ENCODE assay signal across 16 cellular contexts in genomic region chr2:55017428-55017827, GRCh38. TPM values are rescaled to one million over a fixed set of nuclear protein-coding genes. Genes with fewer than 3 reads are reported as not detected.
DNase-seq lines count a peak whose midpoint lies in the region; ATAC-seq and TF ChIP-seq lines count a peak whose summit lies in the region.
"Had no signal": no experiment of that assay in that cellular context is flagged by ENCODE, and none has a peak within 500 bp of the region (broad histone marks: within the 10 kb centered on the region; RNA-seq: fewer than 3 reads in every experiment).

No MANE protein-coding gene starts in this region.

- H3K9me3 ChIP-seq in BLaER1 treated with 17β-estradiol and CSF1 and Interleukin-3, amounts not matched to agents 10 nM and 100 nM (replicated peaks in 1 of 11), result peaks cover 0 to 43% (median 23%) of the 10 kb centered on the region in 11 experiments; a peak in 15 of 22 replicates
- no peaks in the 10 kb centered on the region for H3K9me3 ChIP-seq in RWPE2 (ENCODE audit: severe bottlenecking)
- H3K9me3 ChIP-seq: BE2C had no signal

- no peaks in the 10 kb centered on the region for H3K27me3 ChIP-seq in BLaER1 treated with 17β-estradiol and CSF1 and Interleukin-3, amounts not matched to agents 10 nM and 100 nM
- H3K27me3 ChIP-seq in GM23338 (ENCODE audit: insufficient read depth) (no peaks in the 10 kb centered on the region), RWPE2 (ENCODE audit: insufficient read depth, poor library complexity, severe bottlenecking) (no peaks in the 10 kb centered on the region)
- H3K27me3 ChIP-seq: BE2C had no signal

- H3K4me1 Mint-ChIP-seq in GM23338 (peaks cover 62% of the 10 kb centered on the region), memory B cell (peaks cover 25% of the 10 kb centered on the region)
- peaks cover 7% of the 10 kb centered on the region for H3K4me1 Mint-ChIP-seq in activated naive CD4-positive, alpha-beta T cell treated with anti-CD3 and anti-CD28 coated beads, Interleukin-2, amount 10 ng/mL, durations not matched to agents 7 days and 5 days

- H3K4me1 ChIP-seq in BLaER1 treated with 17β-estradiol and CSF1 and Interleukin-3, amounts not matched to agents 10 nM and 100 nM, result peaks cover 43 to 98% (median 73%) of the 10 kb centered on the region in 10 experiments
- peaks cover 64% of the 10 kb centered on the region for H3K4me1 ChIP-seq in GM23338 (ENCODE audit: insufficient read depth)
- H3K4me1 ChIP-seq in RWPE2 (ENCODE audit: insufficient read depth, poor library complexity, severe bottlenecking), result peaks cover 76% of the 10 kb centered on the region
- H3K4me1 ChIP-seq: BE2C had no signal

- H3K4me2 ChIP-seq in BLaER1 treated with 17β-estradiol and CSF1 and Interleukin-3, amounts not matched to agents 10 nM and 100 nM, result peak overlapping the region in 7 of 11 experiments; percentile 49 to 92 (median 81); a peak in 14 of 22 replicates
- 0 out of 2 replicates have a peak overlapping the region, but pooled peaks have one; percentile 10 for H3K4me2 ChIP-seq in GM23338

- no peaks in the 10 kb centered on the region for H3K9me2 ChIP-seq in GM23338 (ENCODE audit: insufficient read depth)

- H3K4me3 ChIP-seq in BLaER1 treated with 17β-estradiol and CSF1 and Interleukin-3, amounts not matched to agents 10 nM and 100 nM, result no peak overlapping the region
- H3K4me3 ChIP-seq in GM23338, result no peak overlapping the region
- no peak overlapping the region for H3K4me3 ChIP-seq in RWPE2 (ENCODE audit: severe bottlenecking)

- peak overlapping the region in 10 of 11 experiments; percentile 74 to 96 (median 90); a peak in 18 of 22 replicates for H3K27ac ChIP-seq in BLaER1 treated with 17β-estradiol and CSF1 and Interleukin-3, amounts not matched to agents 10 nM and 100 nM
- no peak overlapping the region for H3K27ac ChIP-seq in GM23338 (ENCODE audit: low read depth)
- H3K27ac ChIP-seq in RWPE2 (ENCODE audit: poor library complexity, severe bottlenecking), result peak overlapping the region; percentile 63

- H3K27ac Mint-ChIP-seq in GM23338 (no peak overlapping the region), memory B cell (peak overlapping the region; percentile 77)
- H3K27ac Mint-ChIP-seq in activated naive CD4-positive, alpha-beta T cell treated with anti-CD3 and anti-CD28 coated beads, Interleukin-2, amount 10 ng/mL, durations not matched to agents 7 days and 5 days, result no peak overlapping the region
- H3K27ac Mint-ChIP-seq: CD4-positive, alpha-beta memory T cell had no signal

- H3K9ac ChIP-seq in BLaER1 treated with 17β-estradiol and CSF1 and Interleukin-3, amounts not matched to agents 10 nM and 100 nM, result peak overlapping the region in 2 of 11 experiments; percentile 63 to 76; a peak in 2 of 22 replicates

- no peak for TF ChIP-seq CTCF in GM23338 (conservative IDR thresholded peaks at IDR 0.05; ENCODE audit: low read depth in 2 of 2)
- TF ChIP-seq CTCF in RWPE2 (IDR thresholded peaks at IDR 0.05; ENCODE audit: poor library complexity, severe bottlenecking), result no peak

- H3K27me3 Mint-ChIP-seq in GM23338 (ENCODE audit: insufficient read depth, low read depth, poor library complexity) (peaks cover 4% of the 10 kb centered on the region), memory B cell (no peaks in the 10 kb centered on the region)
- H3K27me3 Mint-ChIP-seq in activated naive CD4-positive, alpha-beta T cell treated with anti-CD3 and anti-CD28 coated beads, Interleukin-2, amount 10 ng/mL, durations not matched to agents 7 days and 5 days, result no peaks in the 10 kb centered on the region
- H3K27me3 Mint-ChIP-seq: CD4-positive, alpha-beta memory T cell had no signal

- H2AFZ ChIP-seq in GM23338, result no peak overlapping the region

- ATAC-seq in GM23338 (no peak), RWPE2 (ENCODE audit: low read depth) (no peak), memory B cell (ENCODE audit: low read depth) (no peak), GM19023 (IDR thresholded peaks at IDR 0.05; ENCODE audit: unreplicated experiment) (no peak)

- H3K36me3 Mint-ChIP-seq in GM23338 (ENCODE audit: low read depth), result peaks cover 3% of the 10 kb centered on the region; the same call in 2 of the 3 replicates
- H3K36me3 Mint-ChIP-seq in memory B cell, result no peaks in the 10 kb centered on the region
- H3K36me3 Mint-ChIP-seq in activated naive CD4-positive, alpha-beta T cell treated with anti-CD3 and anti-CD28 coated beads, Interleukin-2, amount 10 ng/mL, durations not matched to agents 7 days and 5 days, result peaks cover 15% of the 10 kb centered on the region

- H3K36me3 ChIP-seq in BLaER1 treated with 17β-estradiol and CSF1 and Interleukin-3, amounts not matched to agents 10 nM and 100 nM, result peaks cover 0 to 62% (median 54%) of the 10 kb centered on the region in 11 experiments; a peak in 19 of 22 replicates
- H3K36me3 ChIP-seq in GM23338 (ENCODE audit: insufficient read depth) (no peaks in the 10 kb centered on the region), RWPE2 (ENCODE audit: low read depth) (peaks cover 33% of the 10 kb centered on the region)
- H3K36me3 ChIP-seq: BE2C had no signal

- H4K20me1 ChIP-seq in BLaER1 treated with 17β-estradiol and CSF1 and Interleukin-3, amounts not matched to agents 10 nM and 100 nM, result peaks cover 17 to 100% (median 31%) of the 10 kb centered on the region in 11 experiments
- peaks cover 4% of the 10 kb centered on the region; the same call in 1 of the 2 replicates for H4K20me1 ChIP-seq in GM23338 (replicated peaks; ENCODE audit: insufficient read depth)

- DNase-seq in GM23338 (ENCODE audit: low spot score), result no peak
- DNase-seq in RWPE2 (ENCODE audit: low spot score), result no peak
- DNase-seq in memory B cell (ENCODE audit: low spot score in 2 of 2), result no peak
- DNase-seq in OCI-M2 (lab: John Stamatoyannopoulos, UW; ENCODE audit: unreplicated experiment), result no peak
- DNase-seq in activated gamma-delta T cell (lab: John Stamatoyannopoulos, UW), result no peak
- DNase-seq in activated naive CD4-positive, alpha-beta T cell treated with anti-CD3 and anti-CD28 coated beads, Interleukin-2, amount 10 ng/mL, durations not matched to agents 7 days and 5 days, result no peak
- DNase-seq: BE2C; CD4-positive, alpha-beta memory T cell; H7; HFFc6; NCI-H1092 treated with DMSO at 0.1 percent for 48 hours; NCI-H1694 treated with DMSO at 0.1 percent for 48 hours; NK-92 treated with Interleukin-12 subunit alpha and Interleukin-12 subunit beta, amount 100 ng/mL, for 24 hours; SHP77 treated with DMSO at 0.1 percent for 48 hours had no signal

- no peaks in the 10 kb centered on the region for H3F3A ChIP-seq in GM23338 (replicated peaks; ENCODE audit: low read depth)

- CTCF ChIA-PET in activated naive CD4-positive, alpha-beta T cell treated with anti-CD3 and anti-CD28 coated beads, Interleukin-2, amount 10 ng/mL, durations not matched to agents 7 days and 5 days (lab: Charles Lee), result interaction anchor here (1.2 to 3.3 kb wide), 3 partner anchors 32 to 157 kb away, joined by 5 to 19 read pairs (median 12); partner anchors contain the start of gene RTN4

- no peaks in the 10 kb centered on the region; the same call in 2 of the 3 replicates for H3K9me3 Mint-ChIP-seq in GM23338
- no peaks in the 10 kb centered on the region for H3K9me3 Mint-ChIP-seq in memory B cell
- H3K9me3 Mint-ChIP-seq in activated naive CD4-positive, alpha-beta T cell treated with anti-CD3 and anti-CD28 coated beads, Interleukin-2, amount 10 ng/mL, durations not matched to agents 7 days and 5 days, result no peaks in the 10 kb centered on the region
- H3K9me3 Mint-ChIP-seq: HFFc6 had no signal

- peaks cover 92% of the 10 kb centered on the region for H3K79me2 ChIP-seq in GM23338 (replicated peaks; ENCODE audit: insufficient read depth)

- H3K4me3 Mint-ChIP-seq in GM23338, result no peak overlapping the region
- no peak overlapping the region for H3K4me3 Mint-ChIP-seq in memory B cell
- H3K4me3 Mint-ChIP-seq in activated naive CD4-positive, alpha-beta T cell treated with anti-CD3 and anti-CD28 coated beads, Interleukin-2, amount 10 ng/mL, durations not matched to agents 7 days and 5 days, result no peak overlapping the region
- H3K4me3 Mint-ChIP-seq: CD4-positive, alpha-beta memory T cell had no signal

TF ChIP-seq in GM23338, 12 proteins besides CTCF, POLR2A, EP300 and RAD21 (continues in another document):
- no peak for TF ChIP-seq POLR2AphosphoS5 (IDR thresholded peaks at IDR 0.05; ENCODE audit: low read depth)
- no peak for TF ChIP-seq JUNB (IDR thresholded peaks at IDR 0.05; ENCODE audit: unreplicated experiment)
- no peak for TF ChIP-seq NANOG (IDR thresholded peaks at IDR 0.05; ENCODE audit: borderline replicate concordance)
- no peak for TF ChIP-seq CREB1 (CRISPR knock-in tag; IDR thresholded peaks at IDR 0.05; ENCODE audit: low read depth)
- no peak for TF ChIP-seq ETS1 (IDR thresholded peaks at IDR 0.05)
- TF ChIP-seq STAT1 (IDR thresholded peaks at IDR 0.05; ENCODE audit: unreplicated experiment), result no peak
- TF ChIP-seq ZNF114 (CRISPR knock-in tag; IDR thresholded peaks at IDR 0.05), result no peak
- no peak for TF ChIP-seq EZH2 (IDR thresholded peaks at IDR 0.05; ENCODE audit: low read depth, unreplicated experiment)
- no peak for TF ChIP-seq ZNF331 (CRISPR knock-in tag; IDR thresholded peaks at IDR 0.05; ENCODE audit: low read depth)
- no peak for TF ChIP-seq EZH2phosphoT487 (IDR thresholded peaks at IDR 0.05; ENCODE audit: unreplicated experiment)

RNA-seq across cellular contexts. Expression of gene RTN4, which starts 32.8 kb away (rescaled TPM):
- 221 and 244 TPM in 2 replicates for total RNA-seq in GM23338 (2014; rRNA removed; shearing (Covaris generic))
- polyA plus RNA-seq in GM23338 (2016; fragmentation: Nextera tagmentation; extraction: Ambion mirVana), result 218 and 221 TPM in 2 replicates
